ENCODE assay signal across 8 cellular contexts in the genomic region with DNA sequence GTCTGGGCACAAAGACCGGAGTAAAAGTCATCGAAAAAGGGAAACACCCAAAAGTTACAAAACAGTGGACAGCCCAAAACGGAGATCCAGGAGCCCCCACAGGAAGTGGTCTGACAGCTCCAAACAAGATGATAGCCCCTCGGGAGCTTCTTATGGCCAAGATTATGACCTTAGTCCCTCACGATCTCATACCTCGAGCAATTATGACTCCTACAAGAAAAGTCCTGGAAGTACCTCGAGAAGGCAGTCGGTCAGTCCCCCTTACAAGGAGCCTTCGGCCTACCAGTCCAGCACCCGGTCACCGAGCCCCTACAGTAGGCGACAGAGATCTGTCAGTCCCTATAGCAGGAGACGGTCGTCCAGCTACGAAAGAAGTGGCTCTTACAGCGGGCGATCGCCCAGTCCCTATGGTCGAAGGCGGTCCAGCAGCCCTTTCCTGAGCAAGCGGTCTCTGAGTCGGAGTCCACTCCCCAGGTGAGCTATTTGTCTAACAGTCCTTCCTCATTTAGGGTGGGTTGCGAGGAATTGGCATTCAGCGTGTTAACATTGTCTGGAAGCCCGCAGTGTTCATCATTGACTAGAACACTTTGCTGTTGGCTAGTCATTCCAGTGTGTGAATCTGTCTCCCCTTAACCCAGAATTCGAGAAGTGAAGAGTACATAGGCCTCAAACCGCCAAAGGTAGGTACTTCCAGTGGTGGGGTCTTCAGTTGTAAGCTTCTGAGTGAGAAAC. TPM values are rescaled to one million over a fixed set of nuclear protein-coding genes. Genes with fewer than 3 reads are reported as not detected.
A peak's percentile ranks its signal among the peaks of the same experiment; 100 is the strongest.
DNase-seq lines count a peak whose midpoint lies in the region; ATAC-seq, FAIRE-seq and TF ChIP-seq lines count a peak whose summit lies in the region.

No MANE protein-coding gene starts in this region.

- TF ChIP-seq CTCF in LNCaP clone FGC (IDR thresholded peaks at IDR 0.05; ENCODE audit: control insufficient read depth, extremely low read depth, insufficient read depth), result no peak
- no peak for TF ChIP-seq CTCF in K562 (IDR thresholded peaks at IDR 0.05 in 2 of 3, conservative IDR thresholded peaks at IDR 0.05 in 1 of 3; ENCODE audit: insufficient read depth in 2 of 3, low read depth in 1 of 3, low read length in 3 of 3)
- TF ChIP-seq CTCF in kidney epithelial cell (IDR thresholded peaks at IDR 0.05; ENCODE audit: insufficient read depth, low read length, poor library complexity, severe bottlenecking), result no peak

- no peaks in the 10 kb centered on the region for H3K9me3 ChIP-seq in K562 (replicated peaks; ENCODE audit: control insufficient read depth, insufficient read depth, low read depth, low read length)

- peak; percentile 46 for FAIRE-seq in K562 (lab: Jason Lieb, UNC)

- H3K4me1 Mint-ChIP-seq in stimulated activated naive CD8-positive, alpha-beta T cell treated with anti-CD3 and anti-CD28 coated beads, Interleukin-15, amount 100 ng/mL, for 72 hours, result peaks cover 56% of the 10 kb centered on the region

- intact Hi-C loops in K562 (cut with micrococcal nuclease), result no loop called here

- H3K36me3 ChIP-seq in K562 (ENCODE audit: control insufficient read depth, insufficient read depth, low read length), result peaks cover 22% of the 10 kb centered on the region; the same call in 2 of the 3 replicates
- H3K36me3 ChIP-seq in kidney epithelial cell (ENCODE audit: control insufficient read depth, insufficient read depth, low read length), result no peaks in the 10 kb centered on the region

- peak overlapping the region; percentile 81 to 91 for H3K4me3 Mint-ChIP-seq in stimulated activated naive CD8-positive, alpha-beta T cell treated with anti-CD3 and anti-CD28 coated beads, Interleukin-15, amount 100 ng/mL, for 72 hours

- no peaks in the 10 kb centered on the region for H3K9me3 Mint-ChIP-seq in stimulated activated naive CD8-positive, alpha-beta T cell treated with anti-CD3 and anti-CD28 coated beads, Interleukin-15, amount 100 ng/mL, for 72 hours

- peak overlapping the region; percentile 93 to 94 for H3K27ac Mint-ChIP-seq in stimulated activated naive CD8-positive, alpha-beta T cell treated with anti-CD3 and anti-CD28 coated beads, Interleukin-15, amount 100 ng/mL, for 72 hours

- peaks cover 0 to 5% of the 10 kb centered on the region in 2 experiments; a peak in 1 of 5 replicates for H3K4me1 ChIP-seq in K562 (replicated peaks in 1 of 2; ENCODE audit: control insufficient read depth in 2 of 2, insufficient read depth in 2 of 2, low read length in 2 of 2)

- H3K9ac ChIP-seq in K562 (ENCODE audit: insufficient read depth in 1 of 2, low read depth in 2 of 2, low read length in 2 of 2), result peak overlapping the region; percentile 95 to 100

- CTCF ChIA-PET in K562 (lab: Yijun Ruan, JAX; ENCODE audit: low intra/inter-chr PET ratio), result no interaction called here

- no TSS peak for BruUV-seq in K562 (replicated peaks; lab: Mats Ljungman, UMichigan)

- ATAC-seq in K562 (peak; percentile 37), GM21786 (IDR thresholded peaks at IDR 0.05; ENCODE audit: unreplicated experiment) (no peak), HG03097 (IDR thresholded peaks at IDR 0.05; ENCODE audit: low FRiP score, unreplicated experiment) (no peak)
- no peak for ATAC-seq in stimulated activated naive CD8-positive, alpha-beta T cell treated with anti-CD3 and anti-CD28 coated beads, Interleukin-15, amount 100 ng/mL, for 72 hours

- POLR2A ChIA-PET in K562 (lab: Yijun Ruan, JAX), result interaction anchor here (0.6 to 7.0 kb wide), 16 partner anchors 7 to 128 kb away, joined by 3 to 72 read pairs (median 4); a partner anchor contains a TSS

- peak overlapping the region; percentile 95 for H3K4me2 ChIP-seq in K562 (ENCODE audit: insufficient read depth, low read length)

- no peaks in the 10 kb centered on the region for H3K27me3 Mint-ChIP-seq in stimulated activated naive CD8-positive, alpha-beta T cell treated with anti-CD3 and anti-CD28 coated beads, Interleukin-15, amount 100 ng/mL, for 72 hours

- peaks cover 22% of the 10 kb centered on the region for H4K20me1 ChIP-seq in K562 (replicated peaks; ENCODE audit: control insufficient read depth, insufficient read depth, low read length)

- no peaks in the 10 kb centered on the region for H3K9me1 ChIP-seq in K562 (ENCODE audit: control insufficient read depth, insufficient read depth, low read length)

- H3K27me3 ChIP-seq in K562 (ENCODE audit: control insufficient read depth in 2 of 2, insufficient read depth in 2 of 2, low read length in 2 of 2) (no peaks in the 10 kb centered on the region), kidney epithelial cell (ENCODE audit: control insufficient read depth, insufficient read depth, low read length) (no peaks in the 10 kb centered on the region)

- TF ChIP-seq RAD21 in K562 (CRISPR knock-in tag; conservative IDR thresholded peaks at IDR 0.05 in 1 of 2, IDR thresholded peaks at IDR 0.05 in 1 of 2), result no peak

- no peak for TF ChIP-seq POLR2A in K562 (conservative IDR thresholded peaks at IDR 0.05)

- no peak for TF ChIP-seq EP300 in K562 (IDR thresholded peaks at IDR 0.05; ENCODE audit: low read length)

- peaks cover 66% of the 10 kb centered on the region for H3K79me2 ChIP-seq in K562 (ENCODE audit: control insufficient read depth, insufficient read depth, low read length)

- 2% methylated on average over 27 of the region's 27 CpGs for WGBS in K562 (ENCODE audit: insufficient coverage, low coverage, missing lambda C conversion rate)

- H3K4me3 ChIP-seq in LNCaP clone FGC (ENCODE audit: low read depth, low read length) (peak overlapping the region; percentile 86), K562 (peak overlapping the region; percentile 88), kidney epithelial cell (ENCODE audit: low read depth, low read length) (peak overlapping the region; percentile 88)

- DNase-seq in COLO668 (lab: John Stamatoyannopoulos, UW; ENCODE audit: unreplicated experiment) (peak; percentile 0), LNCaP clone FGC (ENCODE audit: low read depth) (no peak), K562 (ENCODE audit: extremely low read depth in 1 of 4, low spot score in 3 of 4) (peak in 2 of 4 experiments; percentile 25 to 35), kidney epithelial cell (ENCODE audit: low read depth) (no peak), SHP77 treated with DMSO at 0.1 percent for 48 hours (lab: John Stamatoyannopoulos, UW) (no peak)
- no peak for DNase-seq in stimulated activated naive CD8-positive, alpha-beta T cell treated with anti-CD3 and anti-CD28 coated beads, Interleukin-15, amount 100 ng/mL, for 72 hours

- peak overlapping the region; percentile 67 for H3K27ac ChIP-seq in K562 (ENCODE audit: extremely low read depth, low read depth, low read length)

- H2AFZ ChIP-seq in K562 (ENCODE audit: low read depth, low read length), result no peak overlapping the region

- in situ Hi-C loops in K562 (cut with MboI), result no loop called here

TF ChIP-seq in K562, 482 proteins besides CTCF, POLR2A, EP300 and RAD21 (continues in another document):
- TF ChIP-seq CHD1 (IDR thresholded peaks at IDR 0.05; ENCODE audit: low read length) (peak; percentile 84), CBX8 (IDR thresholded peaks at IDR 0.05; ENCODE audit: borderline replicate concordance, extremely low read depth, low read depth, low read length, poor library complexity, severe bottlenecking) (no peak)
- TF ChIP-seq, protein P1, sequence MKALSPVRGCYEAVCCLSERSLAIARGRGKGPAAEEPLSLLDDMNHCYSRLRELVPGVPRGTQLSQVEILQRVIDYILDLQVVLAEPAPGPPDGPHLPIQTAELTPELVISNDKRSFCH (CRISPR knock-in tag; IDR thresholded peaks at IDR 0.05), result no peak
- TF ChIP-seq, protein P1 (tag; IDR thresholded peaks at IDR 0.05), result no peak

RNA-seq across cellular contexts. Expression of a gene that starts 1.5 kb away (rescaled TPM):
- total RNA-seq in K562 (2011; cell fraction: chromatin; rRNA removed; ENCODE audit: low replicate concordance), result 131 and 199 TPM in 2 replicates
- 65.4 and 66.8 TPM in 2 replicates for total RNA-seq in K562 (2011; cell fraction: nucleolus; rRNA removed)
- total RNA-seq in K562 (2011; cell fraction: nucleoplasm; rRNA removed), result 90.0 and 108 TPM in 2 replicates
- total RNA-seq in K562 (2014; rRNA removed) (35.1 and 45.6 TPM in 2 replicates), K562 (2014; rRNA removed; fragmentation: Illumina TruSeq; extraction: Trizol) (38.1 and 39.0 TPM in 2 replicates), K562 (2015; rRNA removed; fragmentation: Illumina TruSeq; extraction: Trizol) (48.7 and 51.5 TPM in 2 replicates), K562 (2021) (63.7 and 65.6 TPM in 2 replicates), kidney epithelial cell (34.2 and 38.7 TPM in 2 replicates)
- polyA plus RNA-seq in K562 (2011; rRNA removed) (23.5 and 36.8 TPM in 2 replicates), K562 (2014; fragmentation: Illumina TruSeq; extraction: Trizol) (49.2 and 52.2 TPM in 2 replicates), K562 (2014; fragmentation: Nextera tagmentation; extraction: Ambion mirVana) (1 to 10 TPM; 3.4 to 3.7 TPM), K562 (2014; rRNA removed) (29.1 and 33.1 TPM in 2 replicates)
- polyA plus RNA-seq in K562 (2011; cell fraction: cytosol; rRNA removed), result 15.9 and 26.1 TPM in 2 replicates
- 25.6 and 63.0 TPM in 2 replicates for polyA plus RNA-seq in K562 (2011; cell fraction: nucleus; rRNA removed)
- polyA plus RNA-seq in K562 (2012), result 32.5 and 32.9 TPM in 2 replicates
- polyA minus RNA-seq in K562 (2011; rRNA and poly(A)+ RNA removed), result 51.1 and 73.2 TPM in 2 replicates
- 42.8 and 63.1 TPM in 2 replicates for polyA minus RNA-seq in K562 (2011; cell fraction: cytosol; rRNA and poly(A)+ RNA removed)
- polyA minus RNA-seq in K562 (2011; cell fraction: nucleus; rRNA and poly(A)+ RNA removed), result 36.4 and 40.9 TPM in 2 replicates

RNA-seq across cellular contexts. Expression of a gene that starts 11.7 kb away (rescaled TPM):
- 74.2 and 86.9 TPM in 2 replicates for total RNA-seq in K562 (2011; cell fraction: chromatin; rRNA removed; ENCODE audit: low replicate concordance)
- 43.0 and 57.4 TPM in 2 replicates for total RNA-seq in K562 (2011; cell fraction: nucleolus; rRNA removed)
- 51.0 and 62.5 TPM in 2 replicates for total RNA-seq in K562 (2011; cell fraction: nucleoplasm; rRNA removed)
- total RNA-seq in K562 (2014; rRNA removed) (28.8 and 29.0 TPM in 2 replicates), K562 (2014; rRNA removed; fragmentation: Illumina TruSeq; extraction: Trizol) (46.7 and 52.0 TPM in 2 replicates), K562 (2015; rRNA removed; fragmentation: Illumina TruSeq; extraction: Trizol) (46.1 and 48.1 TPM in 2 replicates), K562 (2021) (46.5 and 51.2 TPM in 2 replicates), kidney epithelial cell (36.7 and 39.9 TPM in 2 replicates)
- polyA plus RNA-seq in K562 (2011; rRNA removed) (35.7 and 55.2 TPM in 2 replicates), K562 (2014; fragmentation: Illumina TruSeq; extraction: Trizol) (54.6 and 59.8 TPM in 2 replicates), K562 (2014; fragmentation: Nextera tagmentation; extraction: Ambion mirVana) (10 to 100 TPM; 14.0 to 14.1 TPM), K562 (2014; rRNA removed) (32.0 and 38.8 TPM in 2 replicates)
- 24.1 and 25.9 TPM in 2 replicates for polyA plus RNA-seq in K562 (2011; cell fraction: cytosol; rRNA removed)
- polyA plus RNA-seq in K562 (2011; cell fraction: nucleus; rRNA removed), result 31.0 and 41.8 TPM in 2 replicates
- polyA plus RNA-seq in K562 (2012), result 23.4 and 33.6 TPM in 2 replicates
- 58.6 and 80.9 TPM in 2 replicates for polyA minus RNA-seq in K562 (2011; rRNA and poly(A)+ RNA removed)
- 21.6 and 40.0 TPM in 2 replicates for polyA minus RNA-seq in K562 (2011; cell fraction: cytosol; rRNA and poly(A)+ RNA removed)
- 24.0 and 33.7 TPM in 2 replicates for polyA minus RNA-seq in K562 (2011; cell fraction: nucleus; rRNA and poly(A)+ RNA removed)
